26 cellular contexts compared by ENCODE assay signal in the genomic region with DNA sequence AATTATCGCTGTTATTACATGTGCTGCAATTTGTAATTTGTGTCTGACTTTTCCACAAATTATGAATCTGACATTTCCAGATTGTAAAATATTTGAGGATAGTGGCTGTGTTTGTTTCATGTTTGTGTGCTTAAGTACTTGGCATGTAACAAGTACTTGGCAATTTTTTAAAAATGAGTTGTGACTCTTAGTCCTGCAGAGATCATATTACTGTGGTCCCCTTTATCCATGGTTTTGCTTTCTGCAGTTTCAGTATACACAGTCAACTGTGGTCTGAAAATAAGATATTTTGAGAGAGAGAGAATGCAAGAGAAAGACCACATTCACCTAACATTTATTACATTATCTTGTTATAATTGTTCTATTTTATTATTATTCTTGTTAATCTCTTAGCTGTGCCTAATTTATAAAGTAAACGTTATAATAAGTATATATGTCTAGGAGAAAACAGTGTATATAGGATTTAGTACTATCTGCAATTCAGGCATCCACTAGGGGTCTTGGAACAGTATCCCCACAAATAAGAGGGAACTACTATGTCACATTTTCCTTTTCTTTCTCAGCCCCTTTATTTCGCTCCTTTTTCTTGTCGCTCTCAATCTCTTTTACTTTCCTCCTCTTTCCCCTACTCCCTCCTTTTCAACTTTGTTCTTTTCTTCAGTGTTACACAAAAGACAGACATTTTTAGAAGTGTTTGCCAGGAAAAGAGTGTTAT.
DNase-seq lines count a peak whose midpoint lies in the region; ATAC-seq and TF ChIP-seq lines count a peak whose summit lies in the region.
"Had no signal": no experiment of that assay in that cellular context is flagged by ENCODE, and none has a peak within 500 bp of the region (broad histone marks: within the 10 kb centered on the region; RNA-seq: fewer than 3 reads in every experiment).

No MANE protein-coding gene starts in this region.

- no peak overlapping the region for H3K27ac Mint-ChIP-seq in progenitor cell of endocrine pancreas
- H3K27ac Mint-ChIP-seq: activated CD4-positive, alpha-beta T cell treated with anti-CD3 and anti-CD28 coated beads, Interleukin-2, amount 10 ng/mL, durations not matched to agents 7 days and 5 days; activated naive CD8-positive, alpha-beta T cell treated with anti-CD3 and anti-CD28 coated beads, Interleukin-2, amount 50 U/mL, for 24 hours had no signal

- H3K27me3 Mint-ChIP-seq in progenitor cell of endocrine pancreas: no peaks in the 10 kb centered on the region
- H3K27me3 Mint-ChIP-seq: activated CD4-positive, alpha-beta T cell treated with anti-CD3 and anti-CD28 coated beads, Interleukin-2, amount 10 ng/mL, durations not matched to agents 7 days and 5 days; activated naive CD8-positive, alpha-beta T cell treated with anti-CD3 and anti-CD28 coated beads, Interleukin-2, amount 50 U/mL, for 24 hours had no signal

- no peak overlapping the region for H3K4me3 Mint-ChIP-seq in progenitor cell of endocrine pancreas (ENCODE audit: low read depth)
- H3K4me3 Mint-ChIP-seq: activated CD4-positive, alpha-beta T cell treated with anti-CD3 and anti-CD28 coated beads, Interleukin-2, amount 10 ng/mL, durations not matched to agents 7 days and 5 days; activated naive CD8-positive, alpha-beta T cell treated with anti-CD3 and anti-CD28 coated beads, Interleukin-2, amount 50 U/mL, for 24 hours had no signal

- no peak for TF ChIP-seq CTCF in MM.1S (IDR thresholded peaks at IDR 0.05; ENCODE audit: low read length)
- no peak for TF ChIP-seq CTCF in choroid plexus epithelial cell (conservative IDR thresholded peaks at IDR 0.05; ENCODE audit: low read depth, low read length)
- peak; percentile 22 for TF ChIP-seq CTCF in progenitor cell of endocrine pancreas (IDR thresholded peaks at IDR 0.05; ENCODE audit: unreplicated experiment)
- TF ChIP-seq CTCF in left lung (IDR thresholded peaks at IDR 0.05): no peak

- H3K36me3 Mint-ChIP-seq in progenitor cell of endocrine pancreas (ENCODE audit: insufficient read depth): no peaks in the 10 kb centered on the region

- no peak overlapping the region for H3K27ac ChIP-seq in MM.1S (ENCODE audit: low read length)
- H3K27ac ChIP-seq in caudate nucleus (ENCODE audit: low read depth, low read length): no peak overlapping the region
- no peak overlapping the region for H3K27ac ChIP-seq in left lung
- H3K27ac ChIP-seq: A549; BLaER1 treated with 17β-estradiol and CSF1 and Interleukin-3, amounts not matched to agents 10 nM and 100 nM; SJCRH30; suprapubic skin; VCaP had no signal

- H3K79me2 ChIP-seq in MM.1S (ENCODE audit: low read length): no peaks in the 10 kb centered on the region

- no peak overlapping the region for H3K9ac ChIP-seq in MM.1S (ENCODE audit: low read length)
- H3K9ac ChIP-seq: BLaER1 treated with 17β-estradiol and CSF1 and Interleukin-3, amounts not matched to agents 10 nM and 100 nM had no signal

- ATAC-seq in HG02884 (IDR thresholded peaks at IDR 0.05; ENCODE audit: unreplicated experiment) (no peak), left lung (no peak)
- ATAC-seq: A549; activated naive CD8-positive, alpha-beta T cell treated with anti-CD3 and anti-CD28 coated beads, Interleukin-2, amount 50 U/mL, for 24 hours; K562; Panc1; right cardiac atrium had no signal

- H3K27me3 ChIP-seq in MM.1S (replicated peaks; ENCODE audit: insufficient read depth, low read length) (no peaks in the 10 kb centered on the region), left lung (no peaks in the 10 kb centered on the region)
- H3K27me3 ChIP-seq: BLaER1 treated with 17β-estradiol and CSF1 and Interleukin-3, amounts not matched to agents 10 nM and 100 nM; SJCRH30; suprapubic skin had no signal

- H4K20me1 ChIP-seq in MM.1S (ENCODE audit: insufficient read depth, low read length): no peaks in the 10 kb centered on the region
- H4K20me1 ChIP-seq: BLaER1 treated with 17β-estradiol and CSF1 and Interleukin-3, amounts not matched to agents 10 nM and 100 nM had no signal

- H3K9me3 ChIP-seq in MM.1S (replicated peaks; ENCODE audit: insufficient read depth, low read length): no peaks in the 10 kb centered on the region
- H3K9me3 ChIP-seq in left lung: no peaks in the 10 kb centered on the region
- H3K9me3 ChIP-seq: A549, SJCRH30, suprapubic skin had no signal

- no peaks in the 10 kb centered on the region for H3F3A ChIP-seq in MM.1S (ENCODE audit: insufficient read depth, low read length)

- peaks cover 3% of the 10 kb centered on the region for H3K4me1 Mint-ChIP-seq in progenitor cell of endocrine pancreas (ENCODE audit: low read depth)

- H3K4me2 ChIP-seq in MM.1S (ENCODE audit: low read depth, low read length): no peak overlapping the region
- H3K4me2 ChIP-seq: A549; BLaER1 treated with 17β-estradiol and CSF1 and Interleukin-3, amounts not matched to agents 10 nM and 100 nM had no signal

- peaks cover 5% of the 10 kb centered on the region; the same call in 1 of the 2 replicates for H3K4me1 ChIP-seq in MM.1S (ENCODE audit: low read length)
- H3K4me1 ChIP-seq in left lung: peaks cover 0 to 8% of the 10 kb centered on the region in 2 donors
- H3K4me1 ChIP-seq: BLaER1 treated with 17β-estradiol and CSF1 and Interleukin-3, amounts not matched to agents 10 nM and 100 nM; SJCRH30; suprapubic skin had no signal

- peak; percentile 8 for DNase-seq in NCI-H2196 (lab: John Stamatoyannopoulos, UW; ENCODE audit: unreplicated experiment)
- no peak for DNase-seq in NCI-H2196 treated with DMSO at 0.1 percent for 48 hours (lab: John Stamatoyannopoulos, UW; ENCODE audit: unreplicated experiment)
- DNase-seq in MM.1S: peak; percentile 7
- peak; percentile 28 for DNase-seq in choroid plexus epithelial cell (ENCODE audit: low read depth)
- DNase-seq in progenitor cell of endocrine pancreas (ENCODE audit: low spot score, unreplicated experiment): no peak
- no peak for DNase-seq in caudate nucleus (lab: John Stamatoyannopoulos, UW)
- no peak for DNase-seq in left lung
- DNase-seq: activated CD4-positive, alpha-beta T cell treated with anti-CD3 and anti-CD28 coated beads, Interleukin-2, amount 10 ng/mL, durations not matched to agents 7 days and 5 days; activated effector memory CD4-positive, alpha-beta T cell treated with Interleukin-2 at 50 U/mL for 16 hours; activated naive CD8-positive, alpha-beta T cell treated with anti-CD3 and anti-CD28 coated beads, Interleukin-2, amount 50 U/mL, for 24 hours; dermis blood vessel endothelial cell; foreskin melanocyte; kidney; mammary epithelial cell; NCI-H82; right cardiac atrium; stimulated activated CD4-positive, alpha-beta T cell treated with anti-CD3 and anti-CD28 coated beads, Interleukin-15, amount 100 ng/mL, for 24 hours; T-helper 2 cell had no signal

- no peak overlapping the region for H2AFZ ChIP-seq in MM.1S (ENCODE audit: low read length)

- H3K36me3 ChIP-seq in MM.1S (replicated peaks; ENCODE audit: insufficient read depth, low read length): no peaks in the 10 kb centered on the region
- no peaks in the 10 kb centered on the region for H3K36me3 ChIP-seq in left lung
- H3K36me3 ChIP-seq: SJCRH30, suprapubic skin had no signal

- no peaks in the 10 kb centered on the region for H3K9me2 ChIP-seq in MM.1S (replicated peaks; ENCODE audit: insufficient read depth, low read length)

- H3K4me3 ChIP-seq in MM.1S (ENCODE audit: low read length) (no peak overlapping the region), choroid plexus epithelial cell (ENCODE audit: low read depth, low read length) (no peak overlapping the region), left lung (no peak overlapping the region)
- H3K4me3 ChIP-seq: A549; BLaER1 treated with 17β-estradiol and CSF1 and Interleukin-3, amounts not matched to agents 10 nM and 100 nM; K562; SJCRH30; suprapubic skin had no signal

- intact Hi-C loops in left lung (cut with DNase I): no loop called here

- H3K9me3 Mint-ChIP-seq in progenitor cell of endocrine pancreas (ENCODE audit: low read depth): no peaks in the 10 kb centered on the region
- H3K9me3 Mint-ChIP-seq: activated CD4-positive, alpha-beta T cell treated with anti-CD3 and anti-CD28 coated beads, Interleukin-2, amount 10 ng/mL, durations not matched to agents 7 days and 5 days; activated naive CD8-positive, alpha-beta T cell treated with anti-CD3 and anti-CD28 coated beads, Interleukin-2, amount 50 U/mL, for 24 hours had no signal

Comparison
In these comparisons a context has a peak if more than half of its experiments do, and no peak if none do; other contexts are left out.
1. DNase-seq: peak in NCI-H2196 (single experiment), MM.1S (single experiment) and choroid plexus epithelial cell (single experiment); none in NCI-H2196 treated with DMSO at 0.1 percent for 48 hours (single experiment), progenitor cell of endocrine pancreas (single experiment), caudate nucleus (0 of 61) and left lung (0 of 2).